ENCODE assay signal across 8 cellular contexts in genomic region chr1:155322571-155322952, GRCh38. TPM values are rescaled to one million over a fixed set of nuclear protein-coding genes. Genes with fewer than 3 reads are reported as not detected.
DNase-seq lines count a peak whose midpoint lies in the region; ATAC-seq, FAIRE-seq and TF ChIP-seq lines count a peak whose summit lies in the region.

No MANE protein-coding gene starts in this region.

- no peak overlapping the region for H4K91ac ChIP-seq in H1 (replicated peaks; ENCODE audit: insufficient read length, low read length)

- H3K27me3 Mint-ChIP-seq in activated CD4-positive, alpha-beta T cell treated with anti-CD3 and anti-CD28 coated beads for 36 hours: no peaks in the 10 kb centered on the region
- no peaks in the 10 kb centered on the region for H3K27me3 Mint-ChIP-seq in naive thymus-derived CD4-positive, alpha-beta T cell

- H3K9ac ChIP-seq in H1 (replicated peaks in 1 of 4; ENCODE audit: extremely low read depth in 1 of 4, low read depth in 3 of 4, low read length in 3 of 4): no peak overlapping the region

- TF ChIP-seq POLR2A in Peyer's patch (IDR thresholded peaks at IDR 0.05): no peak
- TF ChIP-seq POLR2A in H1 (IDR thresholded peaks at IDR 0.05; ENCODE audit: control extremely low read depth in 1 of 2, low read depth in 2 of 2, low read length in 2 of 2): no peak

- H2BK12ac ChIP-seq in H1 (ENCODE audit: low read depth, low read length): no peak overlapping the region

- no peak for TF ChIP-seq RAD21 in H1 (IDR thresholded peaks at IDR 0.05 in 1 of 2, conservative IDR thresholded peaks at IDR 0.05 in 1 of 2; ENCODE audit: low read depth in 2 of 2, low read length in 2 of 2)

- H4K5ac ChIP-seq in H1 (ENCODE audit: insufficient read length, low read depth, low read length): no peak overlapping the region

- peaks cover 25% of the 10 kb centered on the region for H3K36me3 Mint-ChIP-seq in activated CD4-positive, alpha-beta T cell treated with anti-CD3 and anti-CD28 coated beads for 36 hours (ENCODE audit: low read depth)
- peaks cover 0 to 12% (median 0%) of the 10 kb centered on the region in 5 donors for H3K36me3 Mint-ChIP-seq in naive thymus-derived CD4-positive, alpha-beta T cell

- H3K56ac ChIP-seq in H1 (replicated peaks; ENCODE audit: insufficient read length, low read depth, low read length): no peak overlapping the region

- peaks cover 8 to 18% of the 10 kb centered on the region in 2 experiments for H4K20me1 ChIP-seq in H1 (replicated peaks in 1 of 2; ENCODE audit: control insufficient read depth in 1 of 2, insufficient read depth in 2 of 2, low read length in 2 of 2)

- no peak overlapping the region for H3K27ac Mint-ChIP-seq in activated CD4-positive, alpha-beta T cell treated with anti-CD3 and anti-CD28 coated beads for 36 hours
- peak overlapping the region in 1 of 9 donors; percentile 51 for H3K27ac Mint-ChIP-seq in naive thymus-derived CD4-positive, alpha-beta T cell

- H3K4me3 ChIP-seq in Peyer's patch (peak overlapping the region; percentile 70 to 98 (median 80)), H1 (ENCODE audit: extremely low read depth in 1 of 4, insufficient read depth in 2 of 4, low read depth in 3 of 4, low read length in 4 of 4) (peak overlapping the region; percentile 51 to 94 (median 84))
- no peak overlapping the region for H3K4me3 ChIP-seq in naive thymus-derived CD4-positive, alpha-beta T cell (ENCODE audit: low read length)

- TF ChIP-seq CTCF in Peyer's patch (IDR thresholded peaks at IDR 0.05): no peak
- TF ChIP-seq CTCF in H1 (IDR thresholded peaks at IDR 0.05; ENCODE audit: control extremely low read depth in 1 of 3, insufficient read depth in 1 of 3, low read depth in 1 of 3, low read length in 3 of 3): no peak

- H2BK5ac ChIP-seq in H1 (ENCODE audit: low read depth, low read length): no peak overlapping the region

- TF ChIP-seq EP300 in H1 (IDR thresholded peaks at IDR 0.05; ENCODE audit: borderline replicate concordance in 1 of 2, low read depth in 2 of 2, low read length in 2 of 2): no peak

- H3K36me3 ChIP-seq in Peyer's patch: peaks cover 0 to 32% (median 0%) of the 10 kb centered on the region in 3 donors
- peaks cover 4 to 34% (median 17%) of the 10 kb centered on the region in 4 experiments; a peak in 6 of 8 replicates for H3K36me3 ChIP-seq in H1 (ENCODE audit: control insufficient read depth in 2 of 4, insufficient read depth in 4 of 4, low read length in 3 of 4)
- peaks cover 0 to 4% (median 0%) of the 10 kb centered on the region in 3 experiments for H3K36me3 ChIP-seq in naive thymus-derived CD4-positive, alpha-beta T cell (ENCODE audit: control insufficient read depth in 2 of 3, insufficient read depth in 3 of 3, low read length in 3 of 3)

- H3K79me1 ChIP-seq in H1 (ENCODE audit: low read depth, low read length): peaks cover 4% of the 10 kb centered on the region

- ATAC-seq in activated CD4-positive, alpha-beta T cell treated with anti-CD3 and anti-CD28 coated beads for 36 hours: no peak
- no peak for ATAC-seq in naive thymus-derived CD4-positive, alpha-beta T cell

- no peak overlapping the region; the same call in 1 of the 2 replicates for H3K18ac ChIP-seq in H1 (ENCODE audit: extremely low read depth, low read length)

- H3K9me3 Mint-ChIP-seq in activated CD4-positive, alpha-beta T cell treated with anti-CD3 and anti-CD28 coated beads for 36 hours (ENCODE audit: low read depth): no peaks in the 10 kb centered on the region
- H3K9me3 Mint-ChIP-seq in naive thymus-derived CD4-positive, alpha-beta T cell: no peaks in the 10 kb centered on the region

- H2BK120ac ChIP-seq in H1 (replicated peaks; ENCODE audit: low read depth, low read length): no peak overlapping the region

- intact Hi-C loops in activated CD4-positive, alpha-beta T cell treated with anti-CD3 and anti-CD28 coated beads for 36 hours (cut with DNase I, micrococcal nuclease): loop anchor here (5.0 to 10.0 kb wide), 7 partner anchors 115 to 655 kb away; partner anchors contain the start of genes ARHGEF2 (in 1 of the 2), DAP3 (in 1 of the 2), MTX1 (in 1 of the 2) and SLC50A1 (in 1 of the 2)
- intact Hi-C loops in naive thymus-derived CD4-positive, alpha-beta T cell (cut with micrococcal nuclease): loop anchor here (2.0 to 10.0 kb wide), 10 partner anchors 130 to 1016 kb away; partner anchors contain the start of genes RIT1 (in 2 of the 2), ASH1L (in 1 of the 2), CCT3 (in 1 of the 2) and CKS1B (in 1 of the 2)

- H3K27me3 ChIP-seq in Peyer's patch (no peaks in the 10 kb centered on the region), H1 (replicated peaks in 1 of 4; ENCODE audit: control insufficient read depth in 3 of 4, extremely low read depth in 1 of 4, insufficient read depth in 3 of 4, low read length in 3 of 4) (peaks cover 0 to 5% (median 3%) of the 10 kb centered on the region in 4 experiments; a peak in 4 of 7 replicates)
- H3K27me3 ChIP-seq in naive thymus-derived CD4-positive, alpha-beta T cell (ENCODE audit: control insufficient read depth in 2 of 2, insufficient read depth in 2 of 2, low read length in 2 of 2): no peaks in the 10 kb centered on the region

- no peak overlapping the region for H2AFZ ChIP-seq in H1 (ENCODE audit: low read length)

- no peak overlapping the region for H2BK15ac ChIP-seq in H1 (ENCODE audit: low read length)

- peak overlapping the region; percentile 76 for H3K4me3 Mint-ChIP-seq in activated CD4-positive, alpha-beta T cell treated with anti-CD3 and anti-CD28 coated beads for 36 hours
- peak overlapping the region; percentile 74 to 91 (median 76) for H3K4me3 Mint-ChIP-seq in naive thymus-derived CD4-positive, alpha-beta T cell

- peak; percentile 49 for DNase-seq in activated CD4-positive, alpha-beta T cell treated with anti-CD3 and anti-CD28 coated beads for 36 hours
- DNase-seq in activated CD4-positive, alpha-beta T cell treated with anti-CD3 and anti-CD28 coated beads for 4 hours: no peak
- peak in 1 of 3 donors; percentile 55 for DNase-seq in Peyer's patch
- DNase-seq in H1 (ENCODE audit: low read depth in 1 of 2, low spot score in 2 of 2): peak in 1 of 2 experiments; percentile 73
- no peak for DNase-seq in naive thymus-derived CD4-positive, alpha-beta T cell
- DNase-seq in dedifferentiated amniotic fluid mesenchymal stem cell (ENCODE audit: extremely low spot score): no peak
- no peak for DNase-seq in activated CD4-positive, CD25-positive, alpha-beta regulatory T cell (lab: John Stamatoyannopoulos, UW)
- DNase-seq in GM19238 (ENCODE audit: insufficient read length, low spot score): no peak

- POLR2A ChIA-PET in activated CD4-positive, alpha-beta T cell treated with anti-CD3 and anti-CD28 coated beads for 36 hours (lab: Charles Lee): interaction anchor here (1.0 to 1.2 kb wide), 3 partner anchors 50 to 699 kb away, joined by 3 to 4 read pairs (median 3); partner anchors contain the start of gene CLK2
- POLR2A ChIA-PET in H1 (lab: Charles Lee; ENCODE audit: partially characterized antibody): interaction anchor here (0.6 to 4.0 kb wide), 17 partner anchors 10 to 128 kb away, joined by 3 to 21 read pairs (median 4); partner anchors contain the start of genes CLK2, HCN3, MTX1 and SCAMP3
- POLR2A ChIA-PET in naive thymus-derived CD4-positive, alpha-beta T cell (lab: Charles Lee): interaction anchor here (0.6 to 3.9 kb wide), 9 partner anchors 15 to 1324 kb away, joined by 3 to 18 read pairs (median 11); partner anchors contain the start of genes CLK2, FDPS and SCAMP3

- no peak overlapping the region for H2AK5ac ChIP-seq in H1 (ENCODE audit: low read depth, low read length)

- H3K23ac ChIP-seq in H1 (ENCODE audit: insufficient read length): no peak overlapping the region

- H3K9me3 ChIP-seq in Peyer's patch (no peaks in the 10 kb centered on the region), H1 (ENCODE audit: insufficient read depth in 2 of 2, low read depth in 1 of 2, low read length in 1 of 2) (no peaks in the 10 kb centered on the region)
- no peaks in the 10 kb centered on the region for H3K9me3 ChIP-seq in naive thymus-derived CD4-positive, alpha-beta T cell (ENCODE audit: control insufficient read depth in 2 of 3, low read length in 3 of 3)

- H3K4me1 Mint-ChIP-seq in activated CD4-positive, alpha-beta T cell treated with anti-CD3 and anti-CD28 coated beads for 36 hours: peaks cover 42% of the 10 kb centered on the region
- H3K4me1 Mint-ChIP-seq in naive thymus-derived CD4-positive, alpha-beta T cell: peaks cover 24 to 39% (median 31%) of the 10 kb centered on the region in 7 donors

- peak overlapping the region; percentile 72 for H4K8ac ChIP-seq in H1 (ENCODE audit: extremely low read depth, insufficient read depth, low read length)

- H2BK20ac ChIP-seq in H1 (ENCODE audit: low read length): no peak overlapping the region

- no peak for FAIRE-seq in H1 (lab: Jason Lieb, UNC)

- WGBS in H1 (ENCODE audit: extremely low coverage in 1 of 2, insufficient coverage in 1 of 2, insufficient read length in 1 of 2, insufficient replicate concordance in 2 of 2, low coverage in 1 of 2, low lambda C conversion rate in 2 of 2, missing lambda C conversion rate in 1 of 2), 2 experiments: 5% methylated on average over 21 of the region's 28 CpGs; no CpG with 5 or more reads in 1 of the 2 experiments

- H3K79me2 ChIP-seq in H1 (ENCODE audit: control insufficient read depth in 1 of 2, insufficient read depth in 2 of 2, low read length in 2 of 2): peaks cover 0 to 4% of the 10 kb centered on the region in 2 experiments; a peak in 1 of 4 replicates

- peaks cover 16% of the 10 kb centered on the region; the same call in 1 of the 2 replicates for H3K23me2 ChIP-seq in H1 (ENCODE audit: low read depth, low read length)

- no peak overlapping the region for H3K14ac ChIP-seq in H1 (ENCODE audit: insufficient read length)

- peak overlapping the region; percentile 73 to 97 for H3K4me2 ChIP-seq in H1 (ENCODE audit: insufficient read depth in 1 of 2, low read depth in 2 of 2, low read length in 2 of 2)

- H3K27ac ChIP-seq in Peyer's patch (peak overlapping the region; percentile 93 to 99 (median 96)), H1 (ENCODE audit: low read depth, low read length) (no peak overlapping the region)
- no peak overlapping the region for H3K27ac ChIP-seq in naive thymus-derived CD4-positive, alpha-beta T cell (ENCODE audit: low read depth, low read length)

- CTCF ChIA-PET in activated CD4-positive, alpha-beta T cell treated with anti-CD3 and anti-CD28 coated beads for 36 hours (lab: Charles Lee): interaction anchor here (0.6 to 6.1 kb wide), 16 partner anchors 12 to 279 kb away, joined by 3 to 79 read pairs (median 4); partner anchors contain the start of genes FDPS and KRTCAP2
- CTCF ChIA-PET in H1 (lab: Charles Lee; ENCODE audit: partially characterized antibody): interaction anchor here (0.6 to 15.0 kb wide), 14 partner anchors 15 to 285 kb away, joined by 3 to 227 read pairs (median 5); partner anchors contain the start of genes ENTREP3, FDPS, HCN3 and PKLR
- CTCF ChIA-PET in naive thymus-derived CD4-positive, alpha-beta T cell (lab: Charles Lee): interaction anchor here (0.6 to 9.4 kb wide), 11 partner anchors 10 to 542 kb away, joined by 3 to 105 read pairs (median 4); partner anchors contain the start of gene FDPS

- H3K4me1 ChIP-seq in Peyer's patch: peaks cover 0 to 34% (median 8%) of the 10 kb centered on the region in 4 donors
- H3K4me1 ChIP-seq in H1 (replicated peaks in 1 of 4; ENCODE audit: control insufficient read depth in 3 of 4, insufficient read depth in 4 of 4, low read length in 3 of 4): peaks cover 8 to 26% (median 14%) of the 10 kb centered on the region in 4 experiments; a peak in 6 of 7 replicates
- peaks cover 0 to 12% of the 10 kb centered on the region in 2 donors for H3K4me1 ChIP-seq in naive thymus-derived CD4-positive, alpha-beta T cell (ENCODE audit: control insufficient read depth in 2 of 2, insufficient read depth in 2 of 2, low read length in 2 of 2)

- no peak overlapping the region for H3K4ac ChIP-seq in H1 (replicated peaks; ENCODE audit: insufficient read length, low read depth, low read length)

RNA-seq across cellular contexts. Expression of gene RUSC1, which starts 1.9 kb away (rescaled TPM):
- 10 to 100 TPM; 21.3 to 22.2 TPM for total RNA-seq in activated CD4-positive, alpha-beta T cell treated with anti-CD3 and anti-CD28 coated beads for 36 hours
- 10 to 100 TPM; 40.4 to 72.4 (median 71.8) TPM for total RNA-seq in Peyer's patch
- total RNA-seq in H1 (2021; fragmentation: NEBNext Ultra II Directional; extraction: Animal tissue kit (Norgen Biotek cat#: 25700)): 54.6 and 59.8 TPM in 2 replicates
- polyA plus RNA-seq in H1 (2011; rRNA removed): 90.4 and 117 TPM in 2 replicates
- 60.0 TPM for polyA plus RNA-seq in H1 (2011; cell fraction: cytosol; rRNA removed)
- 139 TPM for polyA plus RNA-seq in H1 (2011; cell fraction: nucleus; rRNA removed)
- 50.4 to 55.5 TPM (median 53.0 TPM) in 4 replicates for polyA plus RNA-seq in H1 (2012, experiment 1 of 2)
- polyA plus RNA-seq in H1 (2012, experiment 2 of 2): 70.8 TPM
- 38.0 TPM for polyA plus RNA-seq in H1 (2013, experiment 1 of 2)
- 36.9 TPM for polyA plus RNA-seq in H1 (2013, experiment 2 of 2)
- polyA minus RNA-seq in H1 (2011; rRNA and poly(A)+ RNA removed): 26.7 and 34.3 TPM in 2 replicates
- 25.6 TPM for polyA minus RNA-seq in H1 (2011; cell fraction: cytosol; rRNA and poly(A)+ RNA removed)
- polyA minus RNA-seq in H1 (2011; cell fraction: nucleus; rRNA and poly(A)+ RNA removed): 27.8 TPM
- total RNA-seq in naive thymus-derived CD4-positive, alpha-beta T cell: 10 to 100 TPM; 14.9 to 26.8 (median 15.7) TPM
- 1 to 10 TPM; 6.8 to 7.7 TPM for polyA plus RNA-seq in naive thymus-derived CD4-positive, alpha-beta T cell

RNA-seq across cellular contexts. Expression of gene FDPS, which starts 13.9 kb away (rescaled TPM):
- total RNA-seq in activated CD4-positive, alpha-beta T cell treated with anti-CD3 and anti-CD28 coated beads for 36 hours: 100 to 1,000 TPM; 255 to 354 TPM
- total RNA-seq in Peyer's patch: 100 to 1,000 TPM; 158 to 220 (median 175) TPM
- total RNA-seq in H1 (2021; fragmentation: NEBNext Ultra II Directional; extraction: Animal tissue kit (Norgen Biotek cat#: 25700)): 368 and 370 TPM in 2 replicates
- polyA plus RNA-seq in H1 (2011; rRNA removed): 234 and 267 TPM in 2 replicates
- polyA plus RNA-seq in H1 (2011; cell fraction: cytosol; rRNA removed): 353 TPM
- 245 TPM for polyA plus RNA-seq in H1 (2011; cell fraction: nucleus; rRNA removed)
- polyA plus RNA-seq in H1 (2012, experiment 1 of 2): 352 to 469 TPM (median 417 TPM) in 4 replicates
- polyA plus RNA-seq in H1 (2012, experiment 2 of 2): 350 TPM
- polyA plus RNA-seq in H1 (2013, experiment 1 of 2): 351 TPM
- polyA plus RNA-seq in H1 (2013, experiment 2 of 2): 364 TPM
- polyA minus RNA-seq in H1 (2011; rRNA and poly(A)+ RNA removed): 183 and 260 TPM in 2 replicates
- 103 TPM for polyA minus RNA-seq in H1 (2011; cell fraction: cytosol; rRNA and poly(A)+ RNA removed)
- 97.7 TPM for polyA minus RNA-seq in H1 (2011; cell fraction: nucleus; rRNA and poly(A)+ RNA removed)
- 100 to 1,000 TPM in 1 of 5 experiments, 10 to 100 TPM in 4; 58.5 to 193 (median 79.0) TPM for total RNA-seq in naive thymus-derived CD4-positive, alpha-beta T cell
- 100 to 1,000 TPM in 1 of 2 donors, 10 to 100 TPM in 1; 99.3 to 102 TPM for polyA plus RNA-seq in naive thymus-derived CD4-positive, alpha-beta T cell

RNA-seq across cellular contexts. Expression of gene PKLR, which starts 21.3 kb away (rescaled TPM):
- total RNA-seq in activated CD4-positive, alpha-beta T cell treated with anti-CD3 and anti-CD28 coated beads for 36 hours: not detected
- 10 to 100 TPM in 3 of 4 donors, not detected in 1; 35.7 to 50.5 (median 36.2) TPM for total RNA-seq in Peyer's patch
- total RNA-seq in H1 (2021; fragmentation: NEBNext Ultra II Directional; extraction: Animal tissue kit (Norgen Biotek cat#: 25700)): 2.3 and 2.4 TPM in 2 replicates
- 7.5 and 9.9 TPM in 2 replicates for polyA plus RNA-seq in H1 (2011; rRNA removed)
- polyA plus RNA-seq in H1 (2011; cell fraction: cytosol; rRNA removed): 7.1 TPM
- 8.5 TPM for polyA plus RNA-seq in H1 (2011; cell fraction: nucleus; rRNA removed)
- polyA plus RNA-seq in H1 (2012, experiment 1 of 2): 2.9 to 5.2 TPM (median 4.0 TPM) in 4 replicates
- polyA plus RNA-seq in H1 (2012, experiment 2 of 2): 4.1 TPM
- polyA plus RNA-seq in H1 (2013, experiment 1 of 2): 0.93 TPM
- 0.96 TPM for polyA plus RNA-seq in H1 (2013, experiment 2 of 2)
- 2.8 and 3.7 TPM in 2 replicates for polyA minus RNA-seq in H1 (2011; rRNA and poly(A)+ RNA removed)
- 1.5 TPM for polyA minus RNA-seq in H1 (2011; cell fraction: cytosol; rRNA and poly(A)+ RNA removed)
- 1.1 TPM for polyA minus RNA-seq in H1 (2011; cell fraction: nucleus; rRNA and poly(A)+ RNA removed)
- total RNA-seq in naive thymus-derived CD4-positive, alpha-beta T cell: not detected
- polyA plus RNA-seq in naive thymus-derived CD4-positive, alpha-beta T cell: under 1 TPM in 1 of 2 donors, not detected in 1; 0.06 TPM

RNA-seq across cellular contexts. Expression of gene HCN3, which starts 45.3 kb away (rescaled TPM):
- 1 to 10 TPM; 1.9 to 2.3 TPM for total RNA-seq in activated CD4-positive, alpha-beta T cell treated with anti-CD3 and anti-CD28 coated beads for 36 hours
- total RNA-seq in Peyer's patch: 10 to 100 TPM in 3 of 4 donors, 1 to 10 TPM in 1; 7.4 to 25.5 (median 19.5) TPM
- 5.5 and 6.4 TPM in 2 replicates for total RNA-seq in H1 (2021; fragmentation: NEBNext Ultra II Directional; extraction: Animal tissue kit (Norgen Biotek cat#: 25700))
- 7.3 and 8.8 TPM in 2 replicates for polyA plus RNA-seq in H1 (2011; rRNA removed)
- 8.3 TPM for polyA plus RNA-seq in H1 (2011; cell fraction: cytosol; rRNA removed)
- 41.0 TPM for polyA plus RNA-seq in H1 (2011; cell fraction: nucleus; rRNA removed)
- 6.4 to 8.9 TPM (median 6.9 TPM) in 4 replicates for polyA plus RNA-seq in H1 (2012, experiment 1 of 2)
- polyA plus RNA-seq in H1 (2012, experiment 2 of 2): 3.6 TPM
- polyA plus RNA-seq in H1 (2013, experiment 1 of 2): 4.6 TPM
- 4.7 TPM for polyA plus RNA-seq in H1 (2013, experiment 2 of 2)
- polyA minus RNA-seq in H1 (2011; rRNA and poly(A)+ RNA removed): 4.7 and 8.4 TPM in 2 replicates
- 2.5 TPM for polyA minus RNA-seq in H1 (2011; cell fraction: cytosol; rRNA and poly(A)+ RNA removed)
- 7.1 TPM for polyA minus RNA-seq in H1 (2011; cell fraction: nucleus; rRNA and poly(A)+ RNA removed)
- 1 to 10 TPM; 1.6 to 3.3 (median 2.8) TPM for total RNA-seq in naive thymus-derived CD4-positive, alpha-beta T cell
- polyA plus RNA-seq in naive thymus-derived CD4-positive, alpha-beta T cell: under 1 TPM in 1 of 2 donors, not detected in 1; 0.07 TPM

RNA-seq across cellular contexts. Expression of gene CLK2, which starts 49.3 kb away (rescaled TPM):
- total RNA-seq in activated CD4-positive, alpha-beta T cell treated with anti-CD3 and anti-CD28 coated beads for 36 hours: 10 to 100 TPM; 81.4 to 86.6 TPM
- 100 to 1,000 TPM in 2 of 4 donors, 10 to 100 TPM in 2; 44.7 to 125 (median 98.5) TPM for total RNA-seq in Peyer's patch
- 58.2 and 62.2 TPM in 2 replicates for total RNA-seq in H1 (2021; fragmentation: NEBNext Ultra II Directional; extraction: Animal tissue kit (Norgen Biotek cat#: 25700))
- 76.0 and 98.8 TPM in 2 replicates for polyA plus RNA-seq in H1 (2011; rRNA removed)
- polyA plus RNA-seq in H1 (2011; cell fraction: cytosol; rRNA removed): 73.0 TPM
- polyA plus RNA-seq in H1 (2011; cell fraction: nucleus; rRNA removed): 458 TPM
- 49.9 to 84.8 TPM (median 77.3 TPM) in 4 replicates for polyA plus RNA-seq in H1 (2012, experiment 1 of 2)
- 31.5 TPM for polyA plus RNA-seq in H1 (2012, experiment 2 of 2)
- 59.7 TPM for polyA plus RNA-seq in H1 (2013, experiment 1 of 2)
- 53.7 TPM for polyA plus RNA-seq in H1 (2013, experiment 2 of 2)
- 74.1 and 100 TPM in 2 replicates for polyA minus RNA-seq in H1 (2011; rRNA and poly(A)+ RNA removed)
- 37.4 TPM for polyA minus RNA-seq in H1 (2011; cell fraction: cytosol; rRNA and poly(A)+ RNA removed)
- 107 TPM for polyA minus RNA-seq in H1 (2011; cell fraction: nucleus; rRNA and poly(A)+ RNA removed)
- 100 to 1,000 TPM in 2 of 5 experiments, 10 to 100 TPM in 3; 72.2 to 137 (median 94.7) TPM for total RNA-seq in naive thymus-derived CD4-positive, alpha-beta T cell
- 10 to 100 TPM; 16.7 to 31.0 TPM for polyA plus RNA-seq in naive thymus-derived CD4-positive, alpha-beta T cell

Comparison
In these comparisons a context has a peak if more than half of its experiments do, and no peak if none do; other contexts are left out.
1. H3K27ac ChIP-seq: peak in Peyer's patch (4 of 4); none in H1 (single experiment) and naive thymus-derived CD4-positive, alpha-beta T cell (single experiment).